1 cellular context compared by ENCODE assay signal in the genomic region with DNA sequence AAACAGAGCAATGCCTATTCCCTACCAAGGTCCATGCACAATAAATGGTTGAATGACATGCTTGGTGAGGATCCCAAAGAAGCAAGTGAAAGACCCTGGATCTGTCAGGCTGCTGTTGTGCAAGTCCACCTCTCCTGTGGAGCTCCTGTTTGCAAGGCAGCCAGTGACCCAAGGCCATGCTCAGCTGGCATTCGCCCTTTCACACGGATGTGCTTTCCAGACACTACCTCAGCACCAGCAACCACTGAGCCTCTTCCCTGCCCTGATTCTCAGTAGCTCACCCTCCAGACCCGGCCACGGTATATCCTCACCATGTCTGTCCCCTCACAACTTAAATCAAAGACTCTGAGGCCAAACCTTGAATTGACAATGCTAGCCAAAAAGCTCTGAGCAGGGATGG.
TF ChIP-seq lines count a peak whose summit lies in the region.

No MANE protein-coding gene starts in this region.

TF ChIP-seq in HepG2, 621 proteins besides CTCF, POLR2A, EP300 and RAD21 (continued from another document and continues in another):
- TF ChIP-seq ARID4A (CRISPR knock-in tag; IDR thresholded peaks at IDR 0.05; ENCODE audit: borderline replicate concordance) (peak; percentile 40; the same call in 1 of the 2 replicates), ZNF513 (CRISPR knock-in tag; conservative IDR thresholded peaks at IDR 0.05) (no peak), DMAP1 (CRISPR knock-in tag; IDR thresholded peaks at IDR 0.05) (no peak), AHDC1 (CRISPR knock-in tag; IDR thresholded peaks at IDR 0.05; ENCODE audit: borderline replicate concordance) (no peak), ZNF891 (CRISPR knock-in tag; IDR thresholded peaks at IDR 0.05) (no peak), MTA1 (CRISPR knock-in tag; IDR thresholded peaks at IDR 0.05; ENCODE audit: borderline replicate concordance) (peak; percentile 61; the same call in 1 of the 2 replicates), ZNF12 (CRISPR knock-in tag; IDR thresholded peaks at IDR 0.05) (no peak), ATM (IDR thresholded peaks at IDR 0.05; ENCODE audit: borderline replicate concordance) (no peak), POLR2G (IDR thresholded peaks at IDR 0.05; ENCODE audit: low read depth, low read length) (no peak), CERS6 (CRISPR knock-in tag; IDR thresholded peaks at IDR 0.05) (no peak), RORA (CRISPR knock-in tag; IDR thresholded peaks at IDR 0.05) (no peak), AGO2 (optimal IDR thresholded peaks at IDR 0.05; ENCODE audit: low read depth, low read length) (no peak), ATRX (CRISPR knock-in tag; IDR thresholded peaks at IDR 0.05; ENCODE audit: borderline replicate concordance) (no peak), CREB1 (IDR thresholded peaks at IDR 0.05) (no peak), CREB1 (CRISPR knock-in tag; IDR thresholded peaks at IDR 0.05) (no peak), ZBTB4 (CRISPR knock-in tag; IDR thresholded peaks at IDR 0.05; ENCODE audit: borderline replicate concordance) (no peak), FLYWCH1 (CRISPR knock-in tag; IDR thresholded peaks at IDR 0.05) (no peak), MIER3 (CRISPR knock-in tag; IDR thresholded peaks at IDR 0.05; ENCODE audit: borderline replicate concordance) (peak; percentile 40; the same call in 1 of the 2 replicates), U2AF1 (optimal IDR thresholded peaks at IDR 0.05; ENCODE audit: low read depth, low read length) (no peak), CREBL2 (CRISPR knock-in tag; IDR thresholded peaks at IDR 0.05; ENCODE audit: borderline replicate concordance) (no peak), HOXA7 (CRISPR knock-in tag; IDR thresholded peaks at IDR 0.05) (no peak), GATA4 (IDR thresholded peaks at IDR 0.05; ENCODE audit: borderline replicate concordance, low read depth) (no peak), YEATS4 (CRISPR knock-in tag; IDR thresholded peaks at IDR 0.05; ENCODE audit: borderline replicate concordance) (no peak), HOXA5 (CRISPR knock-in tag; IDR thresholded peaks at IDR 0.05) (no peak), RBM22 (optimal IDR thresholded peaks at IDR 0.05; ENCODE audit: low read length) (no peak), RXRB (CRISPR knock-in tag; IDR thresholded peaks at IDR 0.05; ENCODE audit: borderline replicate concordance) (peak; percentile 62; the same call in 1 of the 2 replicates), ZNF713 (CRISPR knock-in tag; IDR thresholded peaks at IDR 0.05) (no peak)
- TF ChIP-seq, protein P1, sequence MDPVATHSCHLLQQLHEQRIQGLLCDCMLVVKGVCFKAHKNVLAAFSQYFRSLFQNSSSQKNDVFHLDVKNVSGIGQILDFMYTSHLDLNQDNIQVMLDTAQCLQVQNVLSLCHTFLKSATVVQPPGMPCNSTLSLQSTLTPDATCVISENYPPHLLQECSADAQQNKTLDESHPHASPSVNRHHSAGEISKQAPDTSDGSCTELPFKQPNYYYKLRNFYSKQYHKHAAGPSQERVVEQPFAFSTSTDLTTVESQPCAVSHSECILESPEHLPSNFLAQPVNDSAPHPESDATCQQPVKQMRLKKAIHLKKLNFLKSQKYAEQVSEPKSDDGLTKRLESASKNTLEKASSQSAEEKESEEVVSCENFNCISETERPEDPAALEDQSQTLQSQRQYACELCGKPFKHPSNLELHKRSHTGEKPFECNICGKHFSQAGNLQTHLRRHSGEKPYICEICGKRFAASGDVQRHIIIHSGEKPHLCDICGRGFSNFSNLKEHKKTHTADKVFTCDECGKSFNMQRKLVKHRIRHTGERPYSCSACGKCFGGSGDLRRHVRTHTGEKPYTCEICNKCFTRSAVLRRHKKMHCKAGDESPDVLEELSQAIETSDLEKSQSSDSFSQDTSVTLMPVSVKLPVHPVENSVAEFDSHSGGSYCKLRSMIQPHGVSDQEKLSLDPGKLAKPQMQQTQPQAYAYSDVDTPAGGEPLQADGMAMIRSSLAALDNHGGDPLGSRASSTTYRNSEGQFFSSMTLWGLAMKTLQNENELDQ (CRISPR knock-in tag; IDR thresholded peaks at IDR 0.05; ENCODE audit: borderline replicate concordance) = no peak
- TF ChIP-seq, protein P2, sequence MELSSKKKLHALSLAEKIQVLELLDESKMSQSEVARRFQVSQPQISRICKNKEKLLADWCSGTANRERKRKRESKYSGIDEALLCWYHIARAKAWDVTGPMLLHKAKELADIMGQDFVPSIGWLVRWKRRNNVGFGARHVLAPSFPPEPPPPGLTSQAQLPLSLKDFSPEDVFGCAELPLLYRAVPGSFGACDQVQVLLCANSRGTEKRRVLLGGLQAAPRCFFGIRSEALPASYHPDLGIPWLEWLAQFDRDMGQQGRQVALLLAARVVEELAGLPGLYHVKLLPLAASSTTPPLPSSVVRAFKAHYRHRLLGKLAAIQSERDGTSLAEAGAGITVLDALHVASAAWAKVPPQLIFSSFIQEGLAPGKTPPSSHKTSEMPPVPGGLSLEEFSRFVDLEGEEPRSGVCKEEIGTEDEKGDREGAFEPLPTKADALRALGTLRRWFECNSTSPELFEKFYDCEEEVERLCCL (CRISPR knock-in tag; IDR thresholded peaks at IDR 0.05; ENCODE audit: borderline replicate concordance) = no peak
- TF ChIP-seq, protein P3, sequence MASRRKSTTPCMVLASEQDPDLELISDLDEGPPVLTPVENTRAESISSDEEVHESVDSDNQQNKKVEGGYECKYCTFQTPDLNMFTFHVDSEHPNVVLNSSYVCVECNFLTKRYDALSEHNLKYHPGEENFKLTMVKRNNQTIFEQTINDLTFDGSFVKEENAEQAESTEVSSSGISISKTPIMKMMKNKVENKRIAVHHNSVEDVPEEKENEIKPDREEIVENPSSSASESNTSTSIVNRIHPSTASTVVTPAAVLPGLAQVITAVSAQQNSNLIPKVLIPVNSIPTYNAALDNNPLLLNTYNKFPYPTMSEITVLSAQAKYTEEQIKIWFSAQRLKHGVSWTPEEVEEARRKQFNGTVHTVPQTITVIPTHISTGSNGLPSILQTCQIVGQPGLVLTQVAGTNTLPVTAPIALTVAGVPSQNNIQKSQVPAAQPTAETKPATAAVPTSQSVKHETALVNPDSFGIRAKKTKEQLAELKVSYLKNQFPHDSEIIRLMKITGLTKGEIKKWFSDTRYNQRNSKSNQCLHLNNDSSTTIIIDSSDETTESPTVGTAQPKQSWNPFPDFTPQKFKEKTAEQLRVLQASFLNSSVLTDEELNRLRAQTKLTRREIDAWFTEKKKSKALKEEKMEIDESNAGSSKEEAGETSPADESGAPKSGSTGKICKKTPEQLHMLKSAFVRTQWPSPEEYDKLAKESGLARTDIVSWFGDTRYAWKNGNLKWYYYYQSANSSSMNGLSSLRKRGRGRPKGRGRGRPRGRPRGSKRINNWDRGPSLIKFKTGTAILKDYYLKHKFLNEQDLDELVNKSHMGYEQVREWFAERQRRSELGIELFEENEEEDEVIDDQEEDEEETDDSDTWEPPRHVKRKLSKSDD (CRISPR knock-in tag; IDR thresholded peaks at IDR 0.05; ENCODE audit: low read depth) = no peak
